ENCODE assay signal across 22 cellular contexts in the genomic region with DNA sequence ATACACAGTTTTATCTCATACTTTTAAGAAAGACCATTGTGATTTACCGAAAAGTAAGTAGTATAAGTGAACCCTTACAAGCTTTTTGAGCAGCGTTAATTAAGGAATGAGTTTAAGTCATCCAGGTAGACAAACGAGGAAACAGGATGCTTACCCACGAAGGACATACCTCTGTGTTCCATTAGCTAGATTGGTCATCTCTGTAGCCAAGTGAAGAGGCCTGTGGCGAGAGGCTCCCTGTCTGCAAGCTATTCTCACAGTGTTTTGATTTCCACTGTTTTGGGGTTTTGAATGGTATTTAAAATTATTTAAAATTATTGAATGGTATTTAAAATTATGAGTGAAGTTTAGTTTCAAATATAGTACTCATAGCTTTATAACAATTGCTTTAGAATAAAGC.
"Had no signal": no experiment of that assay in that cellular context is flagged by ENCODE, and none has a peak within 500 bp of the region (broad histone marks: within the 10 kb centered on the region; RNA-seq: fewer than 3 reads in every experiment).

No MANE protein-coding gene starts in this region.

- ATAC-seq: activated CD8-positive, alpha-beta T cell treated with anti-CD3 and anti-CD28 coated beads for 36 hours; activated T-cell treated with anti-CD3 and anti-CD28 coated beads, Interleukin-2, amount 50 U/mL, for 72 hours; K562; T-helper 17 cell had no signal

- H3K9me3 ChIP-seq: adrenal gland, Peyer's patch, SJSA1 had no signal

- DNase-seq: activated CD4-positive, CD25-positive, alpha-beta regulatory T cell; activated CD8-positive, alpha-beta memory T cell treated with anti-CD3 and anti-CD28 coated beads, Interleukin-2, amount 50 U/mL, for 4 hours; activated CD8-positive, alpha-beta T cell treated with anti-CD3 and anti-CD28 coated beads for 36 hours; activated naive CD4-positive, alpha-beta T cell treated with anti-CD3 and anti-CD28 coated beads, Interleukin-2, amount 50 U/mL, for 16 hours; activated naive CD8-positive, alpha-beta T cell treated with anti-CD3 and anti-CD28 coated beads, Interleukin-2, amount 10 ng/mL, durations not matched to agents 7 days and 5 days; activated T-cell treated with anti-CD3 and anti-CD28 coated beads, Interleukin-2, amount 50 U/mL, for 72 hours; adrenal gland; anterior cingulate cortex; Karpas-422; NCI-H1105 treated with DMSO at 0.1 percent for 48 hours; NCI-H1436 treated with DMSO at 0.1 percent for 48 hours; NCI-H187; NCI-H2081; NCI-H446; NCI-H524; Peyer's patch; SHP77; T-helper 17 cell; T1000 had no signal

- H3K4me1 ChIP-seq: Peyer's patch had no signal

- H3K27me3 ChIP-seq: adrenal gland, Peyer's patch, SJSA1 had no signal

- H3K4me3 ChIP-seq: adrenal gland, K562, Peyer's patch, SJSA1 had no signal

- H3K27ac ChIP-seq: adrenal gland, Peyer's patch, SJSA1, VCaP had no signal

- H3K36me3 ChIP-seq: adrenal gland, Peyer's patch had no signal
